ENCODE assay signal across 19 cellular contexts in the genomic region with DNA sequence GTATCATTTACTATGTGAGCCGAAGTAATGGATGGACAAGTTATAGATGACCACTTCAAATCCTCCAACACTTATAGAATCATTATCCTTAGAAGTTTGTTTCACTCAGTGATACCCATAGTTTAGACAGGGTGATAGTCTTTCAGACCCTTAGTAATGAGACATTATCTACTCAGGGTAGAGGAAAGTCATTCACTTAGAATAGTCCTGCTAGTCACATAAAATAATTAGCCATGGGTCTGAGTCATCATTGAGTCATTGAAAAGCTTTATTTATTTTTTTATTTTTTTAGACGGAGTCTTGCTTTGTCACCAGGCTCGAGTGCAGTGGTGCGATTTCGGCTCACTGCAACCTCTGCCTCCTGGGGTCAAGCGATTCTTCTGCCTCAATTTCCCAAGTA.
DNase-seq lines count a peak whose midpoint lies in the region; TF ChIP-seq lines count a peak whose summit lies in the region.
"Had no signal": no experiment of that assay in that cellular context is flagged by ENCODE, and none has a peak within 500 bp of the region (broad histone marks: within the 10 kb centered on the region; RNA-seq: fewer than 3 reads in every experiment).

No MANE protein-coding gene starts in this region.

- intact Hi-C loops in mammary epithelial cell (cut with micrococcal nuclease) = no loop called here

- TF ChIP-seq POLR2A in Peyer's patch (IDR thresholded peaks at IDR 0.05) = no peak

- H3K4me1 ChIP-seq in mammary epithelial cell (ENCODE audit: insufficient read depth, low read length) = no peaks in the 10 kb centered on the region
- H3K4me1 ChIP-seq in Peyer's patch = no peaks in the 10 kb centered on the region
- H3K4me1 ChIP-seq: right lobe of liver, upper lobe of left lung had no signal

- no TSS peak for BruUV-seq in mammary epithelial cell (replicated peaks; lab: Mats Ljungman, UMichigan)

- CTCF ChIA-PET in mammary epithelial cell (lab: Charles Lee; ENCODE audit: low non-redundant PET) = no interaction called here

- H3K9me3 ChIP-seq in mammary epithelial cell (replicated peaks; ENCODE audit: insufficient read depth, low read length) = no peaks in the 10 kb centered on the region
- no peaks in the 10 kb centered on the region for H3K9me3 ChIP-seq in Peyer's patch
- H3K9me3 ChIP-seq: MG63, right lobe of liver, upper lobe of left lung had no signal

- H3K27me3 ChIP-seq in mammary epithelial cell (ENCODE audit: insufficient read depth, low read length) (no peaks in the 10 kb centered on the region), brain microvascular endothelial cell (replicated peaks) (no peaks in the 10 kb centered on the region), Peyer's patch (no peaks in the 10 kb centered on the region)
- H3K27me3 ChIP-seq: cardiac muscle cell, MG63, right lobe of liver, upper lobe of left lung had no signal

- in situ Hi-C loops in mammary epithelial cell (cut with MboI; ENCODE audit: low sequenced_read_pairs in 2 of 2) (no loop called here), brain microvascular endothelial cell (cut with HindIII; ENCODE audit: low pct_ligation_motif_present, low sequenced_read_pairs) (no loop called here)

- H3K4me3 ChIP-seq in mammary epithelial cell (replicated peaks in 1 of 3; ENCODE audit: insufficient read depth in 1 of 3, low read depth in 2 of 3, low read length in 3 of 3) (no peak overlapping the region), brain microvascular endothelial cell (ENCODE audit: low read depth, low read length) (no peak overlapping the region), Peyer's patch (no peak overlapping the region)
- H3K4me3 ChIP-seq: cardiac muscle cell, dorsolateral prefrontal cortex, MG63, right lobe of liver, upper lobe of left lung had no signal

- dilution Hi-C loops in mammary epithelial cell (cut with HindIII; ENCODE audit: low sequenced_read_pairs) = no loop called here

- no peaks in the 10 kb centered on the region for H3K79me2 ChIP-seq in mammary epithelial cell (ENCODE audit: insufficient read depth, low read length)

- H4K20me1 ChIP-seq in mammary epithelial cell (ENCODE audit: insufficient read depth, low read length) = no peaks in the 10 kb centered on the region

- no peaks in the 10 kb centered on the region for H3K36me3 ChIP-seq in mammary epithelial cell (ENCODE audit: insufficient read depth, low read length)
- H3K36me3 ChIP-seq in brain microvascular endothelial cell (replicated peaks) = no peaks in the 10 kb centered on the region
- no peaks in the 10 kb centered on the region for H3K36me3 ChIP-seq in Peyer's patch
- H3K36me3 ChIP-seq: cardiac muscle cell, MG63, right lobe of liver, upper lobe of left lung had no signal

- peak; percentile 17 for DNase-seq in Daoy (ENCODE audit: low read depth)
- peak; percentile 75 for DNase-seq in M059J (ENCODE audit: low read depth)
- peak; percentile 41 for DNase-seq in mammary epithelial cell
- peak; percentile 72 for DNase-seq in renal cortical epithelial cell (ENCODE audit: low read depth)
- no peak for DNase-seq in NCI-H2196 (lab: John Stamatoyannopoulos, UW; ENCODE audit: unreplicated experiment)
- no peak for DNase-seq in brain microvascular endothelial cell
- DNase-seq in Peyer's patch = no peak
- no peak for DNase-seq in NCI-H510A treated with DMSO at 0.1 percent for 48 hours (lab: John Stamatoyannopoulos, UW)
- DNase-seq: activated B cell treated with CpG ODN at 0.5 μM for 24 hours; activated T-cell treated with anti-CD3 and anti-CD28 coated beads, Interleukin-2, amount 50 U/mL, for 48 hours; COR-L47; dorsolateral prefrontal cortex; erythroblast; MG63; NCI-H345; right lobe of liver; SHP77; upper lobe of left lung had no signal

- no peak overlapping the region for H3K9ac ChIP-seq in mammary epithelial cell (ENCODE audit: insufficient read depth, low read length)

- H3K4me2 ChIP-seq in mammary epithelial cell (ENCODE audit: insufficient read depth, low read depth, low read length) = no peak overlapping the region

- no peak overlapping the region for H3K27ac ChIP-seq in mammary epithelial cell (ENCODE audit: insufficient read depth, low read depth, low read length)
- no peak overlapping the region for H3K27ac ChIP-seq in brain microvascular endothelial cell
- H3K27ac ChIP-seq in Peyer's patch = no peak overlapping the region
- H3K27ac ChIP-seq: cardiac muscle cell, dorsolateral prefrontal cortex, right lobe of liver, upper lobe of left lung had no signal

- WGBS in mammary epithelial cell (ENCODE audit: low coverage, missing lambda C conversion rate) = 73% methylated on average over 6 of the region's 6 CpGs

- no peak overlapping the region for H2AFZ ChIP-seq in mammary epithelial cell (ENCODE audit: low read depth, low read length)

- TF ChIP-seq CTCF in mammary epithelial cell (conservative IDR thresholded peaks at IDR 0.05 in 1 of 2, IDR thresholded peaks at IDR 0.05 in 1 of 2; ENCODE audit: extremely low read depth in 1 of 2, insufficient read depth in 1 of 2, low read depth in 1 of 2, low read length in 2 of 2) = no peak
- no peak for TF ChIP-seq CTCF in brain microvascular endothelial cell (IDR thresholded peaks at IDR 0.05; ENCODE audit: low read depth, low read length, missing control alignments)
- no peak for TF ChIP-seq CTCF in Peyer's patch (IDR thresholded peaks at IDR 0.05)

Comparison
In these comparisons a context has a peak if more than half of its experiments do, and no peak if none do; other contexts are left out.
1. DNase-seq: peak in Daoy (single experiment), M059J (single experiment), mammary epithelial cell (single experiment) and renal cortical epithelial cell (single experiment); none in NCI-H2196 (single experiment), brain microvascular endothelial cell (single experiment), Peyer's patch (0 of 3) and NCI-H510A treated with DMSO at 0.1 percent for 48 hours (single experiment).